In the genomic region with DNA sequence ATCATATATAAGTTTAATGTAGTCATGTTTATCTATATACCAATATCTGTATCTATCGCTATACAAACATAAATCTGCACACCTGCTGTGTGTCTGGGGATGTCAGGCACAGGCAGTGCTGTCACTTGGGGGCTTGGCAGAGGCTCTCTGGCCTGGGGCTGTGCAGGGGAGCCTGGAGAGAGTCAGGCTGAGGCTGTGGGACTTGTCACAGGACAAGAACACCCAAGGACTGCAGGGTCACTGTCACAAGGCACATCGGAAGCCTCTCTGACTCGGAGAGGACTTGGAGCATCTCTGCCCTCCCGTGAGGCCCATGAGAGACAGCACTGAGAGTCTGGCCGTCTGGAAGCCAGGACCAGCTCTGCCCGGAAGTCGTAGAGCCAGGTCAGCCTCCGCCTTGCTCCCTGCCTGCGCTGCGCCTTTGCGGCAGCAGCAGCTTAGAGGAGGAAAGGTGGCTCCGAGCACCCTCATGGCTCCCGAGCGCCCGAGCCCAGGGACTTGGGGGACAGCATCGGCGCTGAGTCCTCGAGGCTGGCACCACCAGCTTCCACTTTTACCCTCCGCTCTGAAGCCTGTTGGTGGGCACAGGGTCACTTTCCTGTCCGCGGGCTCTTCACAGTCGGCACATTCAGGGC, we compare ENCODE assay signal across 9 cellular contexts.
"Had no signal": no experiment of that assay in that cellular context is flagged by ENCODE, and none has a peak within 500 bp of the region (broad histone marks: within the 10 kb centered on the region; RNA-seq: fewer than 3 reads in every experiment).

No MANE protein-coding gene starts in this region.

- DNase-seq: GM23248, GOT3, H7, HFFc6, IMR-90 had no signal

- H3K9ac ChIP-seq: GM23248 had no signal

- H2AFZ ChIP-seq: GM23248 had no signal

- ATAC-seq: HCT116, K562 had no signal

- FAIRE-seq: HTR-8/SVneo, K562 had no signal

- H3K36me3 ChIP-seq: HAP-1 had no signal

- H3K4me1 ChIP-seq: HAP-1 had no signal

- H3K4me3 ChIP-seq: GM23248, HAP-1, K562 had no signal

- H3K9me3 ChIP-seq: HAP-1 had no signal

- H3K27ac ChIP-seq: GM23248 had no signal
